ENCODE assay signal across 25 cellular contexts in genomic region chr20:21006611-21007010, GRCh38.
"Had no signal": no experiment of that assay in that cellular context is flagged by ENCODE, and none has a peak within 500 bp of the region (broad histone marks: within the 10 kb centered on the region; RNA-seq: fewer than 3 reads in every experiment).

No MANE protein-coding gene starts in this region.

- H3K36me3 ChIP-seq: esophagus squamous epithelium, lower lobe of right lung, neutrophil, pancreas, right lobe of liver, tibial artery had no signal

- H3K4me3 ChIP-seq: esophagus squamous epithelium, lower lobe of right lung, pancreas, right lobe of liver, testis, tibial artery had no signal

- DNase-seq: cortex of kidney; effector memory CD8-positive, alpha-beta T cell; erythroblast; esophagus squamous epithelium; foreskin melanocyte; hypothalamus; immature natural killer cell; islet precursor cell; kidney glomerular epithelial cell; left ventricle myocardium superior; lower lobe of right lung; natural killer cell; pancreas; right lobe of liver; stimulated activated CD4-positive, alpha-beta T cell treated with anti-CD3 and anti-CD28 coated beads, Interleukin-2, amount 100 ng/mL, for 24 hours; stimulated activated CD4-positive, alpha-beta T cell treated with anti-CD3 and anti-CD28 coated beads, Interleukin-4, amount 100 ng/mL, for 4 hours; stimulated activated naive CD8-positive, alpha-beta T cell treated with anti-CD3 and anti-CD28 coated beads, Interleukin-15, Interleukin-2, amounts not matched to agents 100 U/mL and 50 U/mL, for 24 hours; substantia nigra; testis; tibial artery had no signal

- H3K4me3 Mint-ChIP-seq: effector memory CD8-positive, alpha-beta T cell; immature natural killer cell; memory B cell; natural killer cell; neural crest cell; stimulated activated memory B cell treated with anti-CD40 and anti-IgM and Interleukin-4, amounts not matched to agents 10 μg/mL and 1 μg/mL and 100 μg/mL, for 72 hours; type B pancreatic cell had no signal

- H3K4me1 ChIP-seq: esophagus squamous epithelium, lower lobe of right lung, pancreas, right lobe of liver, testis, tibial artery had no signal

- H3K9me3 Mint-ChIP-seq: effector memory CD8-positive, alpha-beta T cell; immature natural killer cell; stimulated activated memory B cell treated with anti-CD40 and anti-IgM and Interleukin-4, amounts not matched to agents 10 μg/mL and 1 μg/mL and 100 μg/mL, for 72 hours; type B pancreatic cell had no signal

- H3K27ac Mint-ChIP-seq: effector memory CD8-positive, alpha-beta T cell; immature natural killer cell; memory B cell; natural killer cell; stimulated activated memory B cell treated with anti-CD40 and anti-IgM and Interleukin-4, amounts not matched to agents 10 μg/mL and 1 μg/mL and 100 μg/mL, for 72 hours; type B pancreatic cell had no signal

- H3K27me3 ChIP-seq: esophagus squamous epithelium, pancreas, right lobe of liver, testis, tibial artery had no signal

- H3K36me3 Mint-ChIP-seq: immature natural killer cell; memory B cell; natural killer cell; stimulated activated memory B cell treated with anti-CD40 and anti-IgM and Interleukin-4, amounts not matched to agents 10 μg/mL and 1 μg/mL and 100 μg/mL, for 72 hours; type B pancreatic cell had no signal

- H3K27me3 Mint-ChIP-seq: stimulated activated memory B cell treated with anti-CD40 and anti-IgM and Interleukin-4, amounts not matched to agents 10 μg/mL and 1 μg/mL and 100 μg/mL, for 72 hours had no signal

- H3K9me3 ChIP-seq: esophagus squamous epithelium, lower lobe of right lung, neutrophil, pancreas, right lobe of liver, testis, tibial artery had no signal

- H3K27ac ChIP-seq: esophagus squamous epithelium, lower lobe of right lung, neutrophil, pancreas, right lobe of liver, testis, tibial artery had no signal

- H3K4me1 Mint-ChIP-seq: immature natural killer cell; memory B cell; natural killer cell; neural crest cell; stimulated activated memory B cell treated with anti-CD40 and anti-IgM and Interleukin-4, amounts not matched to agents 10 μg/mL and 1 μg/mL and 100 μg/mL, for 72 hours had no signal

- ATAC-seq: effector memory CD8-positive, alpha-beta T cell; left ventricle myocardium superior; lower lobe of right lung; natural killer cell; pancreas; right lobe of liver; stimulated activated memory B cell treated with anti-CD40 and anti-IgM and Interleukin-4, amounts not matched to agents 10 μg/mL and 1 μg/mL and 100 μg/mL, for 72 hours; stimulated activated naive CD8-positive, alpha-beta T cell treated with anti-CD3 and anti-CD28 coated beads, Interleukin-15, Interleukin-2, amounts not matched to agents 100 U/mL and 50 U/mL, for 24 hours had no signal
